19 cellular contexts compared by ENCODE assay signal in the genomic region with DNA sequence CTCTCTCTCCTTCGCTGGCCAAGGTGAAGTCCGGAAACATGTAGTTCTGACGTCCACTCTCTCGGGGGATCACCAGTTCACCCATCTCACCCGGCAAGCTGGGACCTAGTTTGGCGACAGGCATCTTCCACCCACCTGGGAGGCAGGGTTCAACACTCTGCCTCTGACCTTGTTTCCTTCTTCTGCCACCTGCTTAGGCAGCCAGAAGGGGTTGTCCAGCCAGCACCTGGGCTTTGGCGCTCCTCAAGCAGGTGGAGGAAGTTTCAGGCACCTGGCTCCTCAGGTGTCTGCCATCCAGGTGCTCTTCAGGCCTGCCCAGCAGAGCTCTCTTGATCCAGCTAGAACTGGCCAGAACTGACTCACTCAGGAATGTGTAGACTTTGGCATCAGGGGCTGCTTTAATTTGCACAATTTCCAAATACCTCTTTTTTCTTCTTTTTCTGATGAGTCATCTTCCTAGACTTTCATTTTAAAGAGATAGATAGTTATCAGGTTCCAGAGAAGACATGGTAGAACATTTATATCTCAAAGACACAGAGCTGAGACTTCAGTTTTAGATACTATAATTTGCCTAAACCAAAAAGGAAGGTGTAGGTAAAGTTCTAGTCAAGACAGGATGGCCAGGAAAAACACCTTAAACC. TPM values are rescaled to one million over a fixed set of nuclear protein-coding genes. Genes with fewer than 3 reads are reported as not detected.
"Had no signal": no experiment of that assay in that cellular context is flagged by ENCODE, and none has a peak within 500 bp of the region (broad histone marks: within the 10 kb centered on the region; RNA-seq: fewer than 3 reads in every experiment).

No MANE protein-coding gene starts in this region.

RNA-seq across cellular contexts. Expression of a gene that starts 25.6 kb away (rescaled TPM):
- total RNA-seq: epithelial cell of proximal tubule, esophagus squamous epithelium, gastroesophageal sphincter, left ventricle myocardium inferior, lower lobe of right lung, mesothelial cell of epicardium, mucosa of gallbladder, myocyte, natural killer cell, neural crest cell, osteocyte, pulmonary artery endothelial cell, sciatic nerve, skeletal muscle tissue, spleen, temporal lobe, tibial nerve, upper lobe of right lung, vagina had no signal
